Comparison of ENCODE assay signal across 17 cellular contexts in the genomic region with DNA sequence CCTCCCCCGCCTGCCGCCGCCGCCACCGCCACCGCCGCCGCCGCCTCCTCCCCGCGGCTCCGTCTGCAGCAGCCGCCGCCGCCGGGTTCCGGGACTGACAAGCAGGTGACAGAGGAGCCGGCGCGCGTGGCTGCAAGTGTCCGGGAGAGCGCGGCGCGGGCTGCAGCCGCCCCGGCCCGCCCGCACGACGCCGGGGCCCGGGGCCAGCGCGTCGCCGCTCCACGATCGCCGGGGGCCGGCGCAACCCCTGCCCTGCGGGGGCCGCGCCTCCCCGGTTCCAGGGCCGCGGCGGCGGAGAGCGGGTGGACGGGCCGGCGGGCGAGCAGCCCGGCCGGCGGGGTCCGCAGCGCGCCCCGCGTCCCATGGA. TPM values are rescaled to one million over a fixed set of nuclear protein-coding genes. Genes with fewer than 3 reads are reported as not detected.
DNase-seq lines count a peak whose midpoint lies in the region; ATAC-seq, FAIRE-seq and TF ChIP-seq lines count a peak whose summit lies in the region.
"Had no signal": no experiment of that assay in that cellular context is flagged by ENCODE, and none has a peak within 500 bp of the region (broad histone marks: within the 10 kb centered on the region; RNA-seq: fewer than 3 reads in every experiment).

No MANE protein-coding gene starts in this region.

- WGBS in neuronal stem cell (ENCODE audit: extremely low coverage in 2 of 2, insufficient read length in 2 of 2, insufficient replicate concordance in 1 of 2), 2 donors: no CpG with 5 or more reads among the region's 64 CpGs

- no peaks in the 10 kb centered on the region for H3K36me3 ChIP-seq in neuronal stem cell (replicated peaks in 1 of 2; ENCODE audit: control insufficient read depth in 2 of 2, insufficient read depth in 2 of 2, low read length in 2 of 2)
- H3K36me3 ChIP-seq: cardiac muscle cell, pancreas, Peyer's patch had no signal

- peak overlapping the region; percentile 73 for H3K23ac ChIP-seq in neuronal stem cell (ENCODE audit: low read depth, low read length, poor library complexity)

- H3K27ac ChIP-seq in neuronal stem cell (replicated peaks; ENCODE audit: low read length): no peak overlapping the region
- H3K27ac ChIP-seq: cardiac muscle cell, pancreas, Peyer's patch had no signal

- H3K79me1 ChIP-seq in neuronal stem cell (ENCODE audit: low read depth, low read length): no peaks in the 10 kb centered on the region

- H2BK120ac ChIP-seq in neuronal stem cell (ENCODE audit: low read depth, low read length): no peak overlapping the region

- peaks cover 75 to 98% (median 93%) of the 10 kb centered on the region in 3 experiments for H3K27me3 ChIP-seq in neuronal stem cell (ENCODE audit: control insufficient read depth in 3 of 3, insufficient read depth in 3 of 3, low read depth in 1 of 3, low read length in 3 of 3)

- POLR2A ChIA-PET in MCF 10A (lab: Yijun Ruan, JAX): interaction anchor here (1.3 kb wide), 1 partner anchor 175 kb away, joined by 9 read pairs; no protein-coding TSS in a partner anchor

- H4K8ac ChIP-seq in neuronal stem cell (ENCODE audit: low read depth, low read length): no peak overlapping the region

- no peak overlapping the region for H3K9ac ChIP-seq in neuronal stem cell (ENCODE audit: low read depth, low read length, poor library complexity)

- H3K27ac Mint-ChIP-seq in MCF 10A (ENCODE audit: low read depth, unreplicated experiment): no peak overlapping the region
- H3K27ac Mint-ChIP-seq: activated CD8-positive, alpha-beta T cell treated with anti-CD3 and anti-CD28 coated beads, Interleukin-2, amount 10 ng/mL, durations not matched to agents 7 days and 5 days had no signal

- no peak overlapping the region for H2BK15ac ChIP-seq in neuronal stem cell (ENCODE audit: low read length)

- no peaks in the 10 kb centered on the region for H3K36me3 Mint-ChIP-seq in MCF 10A (ENCODE audit: insufficient read depth, unreplicated experiment)
- H3K36me3 Mint-ChIP-seq: IgD-negative memory B cell had no signal

- H3K4me2 ChIP-seq in neuronal stem cell (ENCODE audit: insufficient read depth, low read length, poor library complexity, severe bottlenecking): peak overlapping the region; percentile 33

- no peak overlapping the region for H3K14ac ChIP-seq in neuronal stem cell (ENCODE audit: low read length)

- peaks cover 0 to 5% of the 10 kb centered on the region in 2 donors for H3K9me3 ChIP-seq in neuronal stem cell (replicated peaks in 1 of 2; ENCODE audit: control insufficient read depth in 2 of 2, insufficient read depth in 1 of 2, low read depth in 1 of 2, low read length in 2 of 2)
- H3K9me3 ChIP-seq: pancreas, Peyer's patch had no signal

- no peak overlapping the region for H4K91ac ChIP-seq in neuronal stem cell (ENCODE audit: low read depth, low read length, poor library complexity)

- TF ChIP-seq CTCF in MCF 10A (IDR thresholded peaks at IDR 0.05; ENCODE audit: unreplicated experiment): no peak

- H3K9me3 Mint-ChIP-seq in MCF 10A (ENCODE audit: unreplicated experiment): no peaks in the 10 kb centered on the region

- BruUV-seq in MCF 10A (replicated peaks; lab: Mats Ljungman, UMichigan): no TSS peak

- H3K4me1 Mint-ChIP-seq in MCF 10A (ENCODE audit: insufficient read depth, unreplicated experiment): peaks cover 6% of the 10 kb centered on the region

- H2AFZ ChIP-seq in neuronal stem cell (ENCODE audit: low read length): peak overlapping the region; percentile 59

- H2BK12ac ChIP-seq in neuronal stem cell (ENCODE audit: low read length): no peak overlapping the region

- H3K4ac ChIP-seq in neuronal stem cell (ENCODE audit: low read length): no peak overlapping the region

- H2AK5ac ChIP-seq in neuronal stem cell (ENCODE audit: low read depth, low read length): peak overlapping the region; percentile 81

- no peak overlapping the region for H3K4me3 ChIP-seq in neuronal stem cell (ENCODE audit: low read length in 2 of 2)

- no peak for FAIRE-seq in GM19239 (lab: Jason Lieb, UNC)
- FAIRE-seq: pancreas had no signal

- H3K4me1 ChIP-seq in neuronal stem cell (ENCODE audit: control insufficient read depth in 2 of 2, insufficient read depth in 1 of 2, low read depth in 1 of 2, low read length in 2 of 2): peaks cover 10 to 20% of the 10 kb centered on the region in 2 donors

- no peak overlapping the region for H3K18ac ChIP-seq in neuronal stem cell (ENCODE audit: low read length)

- DNase-seq in NCI-H2227 (lab: John Stamatoyannopoulos, UW; ENCODE audit: unreplicated experiment) (peak; percentile 19), NCI-H2227 treated with DMSO at 0.1 percent for 48 hours (lab: John Stamatoyannopoulos, UW) (no peak), GM19239 (ENCODE audit: insufficient read length, low spot score) (peak; percentile 9), MCF 10A (ENCODE audit: unreplicated experiment) (no peak), neuronal stem cell (ENCODE audit: low spot score) (no peak), GDM1 (lab: John Stamatoyannopoulos, UW) (no peak)
- no peak for DNase-seq in effector CD4-positive, alpha-beta T cell
- DNase-seq: activated CD8-positive, alpha-beta T cell treated with anti-CD3 and anti-CD28 coated beads, Interleukin-2, amount 10 ng/mL, durations not matched to agents 7 days and 5 days; DMS79; midbrain; NCI-H2029 had no signal

- H3K4me3 Mint-ChIP-seq in MCF 10A (ENCODE audit: unreplicated experiment): peak overlapping the region; percentile 65

- H3K27me3 Mint-ChIP-seq in MCF 10A (ENCODE audit: insufficient read depth, unreplicated experiment): peaks cover 14% of the 10 kb centered on the region

- ATAC-seq in GM18498 (IDR thresholded peaks at IDR 0.05; ENCODE audit: unreplicated experiment): no peak
- ATAC-seq: activated CD8-positive, alpha-beta T cell treated with anti-CD3 and anti-CD28 coated beads, Interleukin-2, amount 10 ng/mL, durations not matched to agents 7 days and 5 days had no signal

- H2BK5ac ChIP-seq in neuronal stem cell (ENCODE audit: low read length): no peak overlapping the region

- CTCF ChIA-PET in MCF 10A (lab: Yijun Ruan, JAX): interaction anchor here (1.5 to 1.6 kb wide), 2 partner anchors 76 to 90 kb away, joined by 3 to 7 read pairs; no protein-coding TSS in a partner anchor

- intact Hi-C loops in MCF 10A (cut with micrococcal nuclease): loop anchor here (5.0 kb wide), 1 partner anchor 78 kb away; no protein-coding TSS in a partner anchor

RNA-seq across cellular contexts. Expression of gene LMX1B, which starts 0.3 kb away (rescaled TPM):
- 3.4 and 3.9 TPM in 2 replicates for total RNA-seq in MCF 10A (2022)
- 0.22 TPM for polyA plus RNA-seq in neuronal stem cell (2013, experiment 1 of 2)
- 0.18 TPM for polyA plus RNA-seq in neuronal stem cell (2013, experiment 2 of 2)
- total RNA-seq: activated CD8-positive, alpha-beta T cell treated with anti-CD3 and anti-CD28 coated beads, Interleukin-2, amount 10 ng/mL, durations not matched to agents 7 days and 5 days; cardiac muscle cell; Peyer's patch had no signal
- polyA plus RNA-seq: AG04450, cardiac muscle cell, IgD-negative memory B cell had no signal

Comparison
In these comparisons a context has a peak if more than half of its experiments do, and no peak if none do; other contexts are left out.
1. DNase-seq: peak in NCI-H2227 (single experiment) and GM19239 (single experiment); none in NCI-H2227 treated with DMSO at 0.1 percent for 48 hours (single experiment), MCF 10A (single experiment), neuronal stem cell (single experiment), GDM1 (single experiment) and effector CD4-positive, alpha-beta T cell (single experiment).